Comparison of ENCODE assay signal across 8 cellular contexts in genomic region chr20:19757487-19757972, GRCh38. TPM values are rescaled to one million over a fixed set of nuclear protein-coding genes. Genes with fewer than 3 reads are reported as not detected.
A peak's percentile ranks its signal among the peaks of the same experiment; 100 is the strongest.
DNase-seq lines count a peak whose midpoint lies in the region; ATAC-seq and TF ChIP-seq lines count a peak whose summit lies in the region.
"Had no signal": no experiment of that assay in that cellular context is flagged by ENCODE, and none has a peak within 500 bp of the region (broad histone marks: within the 10 kb centered on the region; RNA-seq: fewer than 3 reads in every experiment).

No MANE protein-coding gene starts in this region.

- CTCF ChIA-PET in PC-3 (lab: Charles Lee), result interaction anchor here (0.5 to 1.9 kb wide), 8 partner anchors 18 to 1481 kb away, joined by 3 to 11 read pairs (median 4); no protein-coding TSS in a partner anchor

- POLR2A ChIA-PET in PC-3 (lab: Charles Lee; ENCODE audit: unreplicated experiment), result interaction anchor here (0.5 to 1.5 kb wide), 16 partner anchors 10 to 956 kb away, joined by 3 to 22 read pairs (median 6); no protein-coding TSS in a partner anchor

- H2BK5ac ChIP-seq in mesenchymal stem cell (ENCODE audit: low read depth, low read length, poor library complexity, severe bottlenecking), result peak overlapping the region; percentile 98

- H2AFZ ChIP-seq in PC-3 (ENCODE audit: low read length) (peak overlapping the region; percentile 86), mesenchymal stem cell (ENCODE audit: low read depth, low read length) (peak overlapping the region; percentile 46)

- H3K4me3 ChIP-seq in H7 (ENCODE audit: insufficient read depth, low read depth, low read length), result peak overlapping the region; percentile 93
- peak overlapping the region; percentile 89 for H3K4me3 ChIP-seq in PC-3 (ENCODE audit: low read length)
- H3K4me3 ChIP-seq in mesenchymal stem cell (ENCODE audit: insufficient read depth in 1 of 2, low read depth in 1 of 2, low read length in 2 of 2), result peak overlapping the region; percentile 97 to 98
- peak overlapping the region; percentile 56 to 96 (median 67) for H3K4me3 ChIP-seq in tibial nerve

- peaks cover 19% of the 10 kb centered on the region for H3K79me2 ChIP-seq in PC-3 (ENCODE audit: low read length)

- H4K8ac ChIP-seq in mesenchymal stem cell (ENCODE audit: low read length), result peak overlapping the region; percentile 98

- H3K27me3 ChIP-seq in H7 (ENCODE audit: control insufficient read depth, insufficient read depth, low read length) (peaks cover 6% of the 10 kb centered on the region), PC-3 (ENCODE audit: low read length) (no peaks in the 10 kb centered on the region), mesenchymal stem cell (ENCODE audit: control insufficient read depth in 1 of 2, insufficient read depth in 1 of 2, low read length in 2 of 2) (no peaks in the 10 kb centered on the region), tibial nerve (no peaks in the 10 kb centered on the region)

- H3K4me3 Mint-ChIP-seq in endothelial cell (ENCODE audit: unreplicated experiment), result peak overlapping the region; percentile 92

- ATAC-seq in PC-3 (peak; percentile 49), GM19035 (IDR thresholded peaks at IDR 0.05; ENCODE audit: unreplicated experiment) (no peak), HG03432 (IDR thresholded peaks at IDR 0.05; ENCODE audit: unreplicated experiment) (no peak)

- peaks cover 32% of the 10 kb centered on the region for H3K4me1 ChIP-seq in PC-3 (ENCODE audit: insufficient read depth, low read length)
- H3K4me1 ChIP-seq in mesenchymal stem cell (ENCODE audit: control insufficient read depth, insufficient read depth, low read depth, low read length), result peaks cover 9% of the 10 kb centered on the region
- peaks cover 0 to 40% (median 13%) of the 10 kb centered on the region in 4 donors for H3K4me1 ChIP-seq in tibial nerve

- H3K4ac ChIP-seq in mesenchymal stem cell (ENCODE audit: low read depth in 1 of 2, low read length in 2 of 2), result peak overlapping the region; percentile 95 to 97

- H2BK15ac ChIP-seq in mesenchymal stem cell (ENCODE audit: low read depth, poor library complexity, severe bottlenecking), result peak overlapping the region; percentile 98

- H3F3A ChIP-seq in PC-3 (ENCODE audit: low read length, unreplicated experiment), result no peaks in the 10 kb centered on the region

- no peaks in the 10 kb centered on the region for H3K9me2 ChIP-seq in PC-3 (replicated peaks; ENCODE audit: low read length)

- H3K9ac ChIP-seq in PC-3 (ENCODE audit: low read length), result peak overlapping the region; percentile 92
- peak overlapping the region; percentile 97 for H3K9ac ChIP-seq in mesenchymal stem cell (ENCODE audit: low read length)

- H3K4me2 ChIP-seq in PC-3 (ENCODE audit: low read length) (peak overlapping the region; percentile 95), mesenchymal stem cell (ENCODE audit: low read length, poor library complexity, severe bottlenecking) (peak overlapping the region; percentile 95)

- H2BK120ac ChIP-seq in mesenchymal stem cell (ENCODE audit: low read depth, low read length), result peak overlapping the region; percentile 85

- H2BK12ac ChIP-seq in mesenchymal stem cell (ENCODE audit: low read length in 2 of 2), result peak overlapping the region in 1 of 2 experiments; percentile 78

- H3K9me3 ChIP-seq in PC-3 (ENCODE audit: low read length) (no peaks in the 10 kb centered on the region), mesenchymal stem cell (ENCODE audit: control insufficient read depth, low read length) (no peaks in the 10 kb centered on the region), tibial nerve (no peaks in the 10 kb centered on the region)

- peak in 1 of 2 donors; percentile 76 for TF ChIP-seq EP300 in tibial nerve (IDR thresholded peaks at IDR 0.05)

- H4K20me1 ChIP-seq in PC-3 (ENCODE audit: low read length), result no peaks in the 10 kb centered on the region

- peaks cover 27% of the 10 kb centered on the region for H3K4me1 Mint-ChIP-seq in endothelial cell (ENCODE audit: unreplicated experiment)

- H3K36me3 ChIP-seq in H7 (replicated peaks; ENCODE audit: control insufficient read depth, insufficient read depth, low read length), result no peaks in the 10 kb centered on the region
- no peaks in the 10 kb centered on the region for H3K36me3 ChIP-seq in PC-3 (ENCODE audit: low read depth, low read length)
- no peaks in the 10 kb centered on the region for H3K36me3 ChIP-seq in mesenchymal stem cell (ENCODE audit: control insufficient read depth in 1 of 2, insufficient read depth in 2 of 2, low read depth in 1 of 2, low read length in 2 of 2)
- H3K36me3 ChIP-seq in tibial nerve, result peaks cover 0 to 3% (median 0%) of the 10 kb centered on the region in 3 donors

- intact Hi-C loops in PC-3 (cut with micrococcal nuclease), result loop anchor here (1.0 kb wide), 2 partner anchors 27 to 69 kb away; no protein-coding TSS in a partner anchor

- peak overlapping the region; percentile 87 for H3K27ac ChIP-seq in PC-3 (ENCODE audit: low read length)
- peak overlapping the region; percentile 100 for H3K27ac ChIP-seq in mesenchymal stem cell (ENCODE audit: low read length, poor library complexity, severe bottlenecking)
- peak overlapping the region; percentile 93 to 98 (median 94) for H3K27ac ChIP-seq in tibial nerve

- H3K36me3 Mint-ChIP-seq in endothelial cell (ENCODE audit: low read depth, unreplicated experiment), result no peaks in the 10 kb centered on the region

- peak overlapping the region; percentile 89 to 100 for H3K18ac ChIP-seq in mesenchymal stem cell (ENCODE audit: low read depth in 1 of 2, low read length in 2 of 2)

- peaks cover 6% of the 10 kb centered on the region for H3K27me3 Mint-ChIP-seq in endothelial cell (ENCODE audit: unreplicated experiment)

- H2AK5ac ChIP-seq in mesenchymal stem cell (ENCODE audit: low read length, severe bottlenecking), result peak overlapping the region; percentile 70

- H3K79me1 ChIP-seq in mesenchymal stem cell (replicated peaks; ENCODE audit: low read length, poor library complexity, severe bottlenecking), result peaks cover 9% of the 10 kb centered on the region

- TF ChIP-seq CTCF in PC-3 (conservative IDR thresholded peaks at IDR 0.05; ENCODE audit: low read depth, low read length) (no peak), endothelial cell (IDR thresholded peaks at IDR 0.05; ENCODE audit: unreplicated experiment) (no peak), tibial nerve (IDR thresholded peaks at IDR 0.05) (no peak)

- H3K23ac ChIP-seq in mesenchymal stem cell (ENCODE audit: low read length in 2 of 2), result peak overlapping the region; percentile 96

- H3K14ac ChIP-seq in mesenchymal stem cell (ENCODE audit: low read length in 2 of 2), result peak overlapping the region in 1 of 2 experiments; percentile 96

- no peaks in the 10 kb centered on the region for H3K9me3 Mint-ChIP-seq in endothelial cell (ENCODE audit: unreplicated experiment)

- 0% methylated on average over 30 of the region's 33 CpGs for WGBS in mesenchymal stem cell
- 1% methylated on average over 25 to 30 of the region's 33 CpGs for WGBS in tibial nerve, 2 donors

- H4K91ac ChIP-seq in mesenchymal stem cell (ENCODE audit: low read length), result peak overlapping the region; percentile 96

- BruUV-seq in PC-3 (replicated peaks; lab: Mats Ljungman, UMichigan), result TSS peak; percentile 49

- TF ChIP-seq POLR2A in tibial nerve (IDR thresholded peaks at IDR 0.05), result no peak

- DNase-seq in H7 (peak; percentile 87), PC-3 (peak; percentile 71), endothelial cell (ENCODE audit: low spot score) (peak; percentile 81), mesenchymal stem cell (peak; percentile 86), tibial nerve (ENCODE audit: low spot score in 2 of 2) (peak; percentile 69 to 70)

- peak overlapping the region; percentile 90 for H3K27ac Mint-ChIP-seq in endothelial cell (ENCODE audit: unreplicated experiment)

RNA-seq across cellular contexts. Expression of gene RIN2, which starts 0.5 kb away (rescaled TPM):
- total RNA-seq in H7 (2014; rRNA removed; shearing (Covaris generic)), result 2.6 and 2.7 TPM in 2 replicates
- total RNA-seq in PC-3 (2014; rRNA removed) (64.3 and 69.8 TPM in 2 replicates), endothelial cell (ENCODE audit: unreplicated experiment) (57.5 TPM), tibial nerve (10 to 100 TPM; 65.1 to 91.5 (median 69.9) TPM)
- 44.5 TPM for polyA plus RNA-seq in mesenchymal stem cell (2013, experiment 1 of 2)
- polyA plus RNA-seq in mesenchymal stem cell (2013, experiment 2 of 2), result 41.0 TPM
- total RNA-seq: activated CD8-positive, alpha-beta memory T cell treated with anti-CD3 and anti-CD28 coated beads for 36 hours had no signal

Comparison
In these comparisons a context has a peak if more than half of its experiments do, and no peak if none do; other contexts are left out.
1. RNA of gene RIN2, which starts 0.5 kb away (total RNA-seq): 65.1 to 91.5 TPM in tibial nerve, 64.3 to 69.8 TPM in PC-3 and 57.5 TPM in endothelial cell (single experiment); 2.6 to 2.7 TPM in H7; every median in the first group is over 10 times any median in the second.
2. Peak in every context shown above with its lines, with median percentiles within 50 percentile points of each other: DNase-seq, H3K4me3 ChIP-seq and H3K27ac ChIP-seq.